3 cellular contexts compared by ENCODE assay signal in the genomic region with DNA sequence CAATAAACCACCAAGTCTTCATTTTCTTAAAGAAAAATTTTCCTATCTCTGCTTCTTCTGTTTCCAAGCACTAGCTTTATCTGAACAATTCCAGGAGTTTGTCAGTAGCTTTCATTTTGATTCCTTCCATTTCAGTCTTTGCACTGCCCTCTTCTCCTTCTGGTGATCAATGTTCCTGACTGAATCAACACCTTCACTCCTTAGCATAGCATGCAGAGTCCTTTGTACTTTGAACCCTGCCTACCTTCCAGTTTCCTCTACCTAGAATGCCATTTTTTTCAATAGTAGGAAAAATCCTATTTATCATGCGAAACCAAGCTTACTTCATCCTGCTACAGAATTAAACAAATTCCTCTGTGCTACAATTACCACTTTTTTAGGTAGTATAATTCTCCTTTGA.
TF ChIP-seq lines count a peak whose summit lies in the region.

No MANE protein-coding gene starts in this region.

TF ChIP-seq in SK-N-SH, 30 proteins besides CTCF, POLR2A, EP300 and RAD21:
- TF ChIP-seq POLR2AphosphoS5 (IDR thresholded peaks at IDR 0.05; ENCODE audit: low read depth, low read length) = no peak
- TF ChIP-seq GABPA (IDR thresholded peaks at IDR 0.05; ENCODE audit: low read depth) = no peak
- TF ChIP-seq FOXM1 (IDR thresholded peaks at IDR 0.05; ENCODE audit: low read depth) = no peak
- no peak for TF ChIP-seq YY1 (IDR thresholded peaks at IDR 0.05; ENCODE audit: low read depth)
- no peak for TF ChIP-seq CHD2 (IDR thresholded peaks at IDR 0.05; ENCODE audit: low read length, partially characterized antibody)
- TF ChIP-seq EZH2phosphoT487 (IDR thresholded peaks at IDR 0.05; ENCODE audit: borderline replicate concordance, low read depth) = no peak
- no peak for TF ChIP-seq SMC3 (IDR thresholded peaks at IDR 0.05; ENCODE audit: low read depth, low read length)
- no peak for TF ChIP-seq NFIC (IDR thresholded peaks at IDR 0.05; ENCODE audit: borderline replicate concordance)
- TF ChIP-seq RXRA (IDR thresholded peaks at IDR 0.05; ENCODE audit: borderline replicate concordance, low read depth) = no peak
- no peak for TF ChIP-seq RFX5 (IDR thresholded peaks at IDR 0.05; ENCODE audit: low read length)
- TF ChIP-seq, protein P1, sequence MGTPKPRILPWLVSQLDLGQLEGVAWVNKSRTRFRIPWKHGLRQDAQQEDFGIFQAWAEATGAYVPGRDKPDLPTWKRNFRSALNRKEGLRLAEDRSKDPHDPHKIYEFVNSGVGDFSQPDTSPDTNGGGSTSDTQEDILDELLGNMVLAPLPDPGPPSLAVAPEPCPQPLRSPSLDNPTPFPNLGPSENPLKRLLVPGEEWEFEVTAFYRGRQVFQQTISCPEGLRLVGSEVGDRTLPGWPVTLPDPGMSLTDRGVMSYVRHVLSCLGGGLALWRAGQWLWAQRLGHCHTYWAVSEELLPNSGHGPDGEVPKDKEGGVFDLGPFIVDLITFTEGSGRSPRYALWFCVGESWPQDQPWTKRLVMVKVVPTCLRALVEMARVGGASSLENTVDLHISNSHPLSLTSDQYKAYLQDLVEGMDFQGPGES (IDR thresholded peaks at IDR 0.05; ENCODE audit: low read depth, low read length) = no peak
- no peak for TF ChIP-seq PBX3 (IDR thresholded peaks at IDR 0.05)
- no peak for TF ChIP-seq USF1 (IDR thresholded peaks at IDR 0.05; ENCODE audit: borderline replicate concordance, low read depth)
- no peak for TF ChIP-seq TCF12 (IDR thresholded peaks at IDR 0.05)
- TF ChIP-seq TAF1 (IDR thresholded peaks at IDR 0.05; ENCODE audit: borderline replicate concordance, low read depth, low read length) = no peak
- no peak for TF ChIP-seq GATA2 (CRISPR knock-in tag; IDR thresholded peaks at IDR 0.05)
- no peak for TF ChIP-seq MEF2A (IDR thresholded peaks at IDR 0.05; ENCODE audit: borderline replicate concordance, low read depth)
TF ChIP-seq in SK-N-SH: peak in this region for 0.

TF ChIP-seq in SK-N-SH treated with all-trans-retinoic acid at 6 μM for 48 hours, 23 proteins besides CTCF, POLR2A, EP300 and RAD21:
- TF ChIP-seq ZNF8 (CRISPR knock-in tag; IDR thresholded peaks at IDR 0.05) (no peak), CSRNP3 (CRISPR knock-in tag; IDR thresholded peaks at IDR 0.05) (no peak), ZFP30 (CRISPR knock-in tag; IDR thresholded peaks at IDR 0.05) (no peak), ESRRG (CRISPR knock-in tag; IDR thresholded peaks at IDR 0.05) (no peak), TOX (CRISPR knock-in tag; IDR thresholded peaks at IDR 0.05; ENCODE audit: borderline replicate concordance) (no peak), CSDC2 (CRISPR knock-in tag; IDR thresholded peaks at IDR 0.05) (no peak), PPARA (CRISPR knock-in tag; IDR thresholded peaks at IDR 0.05; ENCODE audit: borderline replicate concordance) (no peak), PATZ1 (CRISPR knock-in tag; IDR thresholded peaks at IDR 0.05; ENCODE audit: borderline replicate concordance) (no peak), TSHZ2 (CRISPR knock-in tag; IDR thresholded peaks at IDR 0.05) (no peak), ZC3H10 (CRISPR knock-in tag; IDR thresholded peaks at IDR 0.05) (no peak), GLIS3 (CRISPR knock-in tag; IDR thresholded peaks at IDR 0.05) (no peak)
- TF ChIP-seq, protein P2, sequence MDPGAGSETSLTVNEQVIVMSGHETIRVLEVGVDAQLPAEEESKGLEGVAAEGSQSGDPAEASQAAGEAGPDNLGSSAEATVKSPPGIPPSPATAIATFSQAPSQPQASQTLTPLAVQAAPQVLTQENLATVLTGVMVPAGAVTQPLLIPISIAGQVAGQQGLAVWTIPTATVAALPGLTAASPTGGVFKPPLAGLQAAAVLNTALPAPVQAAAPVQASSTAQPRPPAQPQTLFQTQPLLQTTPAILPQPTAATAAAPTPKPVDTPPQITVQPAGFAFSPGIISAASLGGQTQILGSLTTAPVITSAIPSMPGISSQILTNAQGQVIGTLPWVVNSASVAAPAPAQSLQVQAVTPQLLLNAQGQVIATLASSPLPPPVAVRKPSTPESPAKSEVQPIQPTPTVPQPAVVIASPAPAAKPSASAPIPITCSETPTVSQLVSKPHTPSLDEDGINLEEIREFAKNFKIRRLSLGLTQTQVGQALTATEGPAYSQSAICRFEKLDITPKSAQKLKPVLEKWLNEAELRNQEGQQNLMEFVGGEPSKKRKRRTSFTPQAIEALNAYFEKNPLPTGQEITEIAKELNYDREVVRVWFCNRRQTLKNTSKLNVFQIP (CRISPR knock-in tag; IDR thresholded peaks at IDR 0.05; ENCODE audit: borderline replicate concordance, low read depth) = no peak
TF ChIP-seq in SK-N-SH treated with all-trans-retinoic acid at 6 μM for 48 hours: peak in this region for 0.

TF ChIP-seq in K562, 482 proteins besides CTCF, POLR2A, EP300 and RAD21:
- TF ChIP-seq HDAC2 (IDR thresholded peaks at IDR 0.05) = no peak
- TF ChIP-seq, protein P3, sequence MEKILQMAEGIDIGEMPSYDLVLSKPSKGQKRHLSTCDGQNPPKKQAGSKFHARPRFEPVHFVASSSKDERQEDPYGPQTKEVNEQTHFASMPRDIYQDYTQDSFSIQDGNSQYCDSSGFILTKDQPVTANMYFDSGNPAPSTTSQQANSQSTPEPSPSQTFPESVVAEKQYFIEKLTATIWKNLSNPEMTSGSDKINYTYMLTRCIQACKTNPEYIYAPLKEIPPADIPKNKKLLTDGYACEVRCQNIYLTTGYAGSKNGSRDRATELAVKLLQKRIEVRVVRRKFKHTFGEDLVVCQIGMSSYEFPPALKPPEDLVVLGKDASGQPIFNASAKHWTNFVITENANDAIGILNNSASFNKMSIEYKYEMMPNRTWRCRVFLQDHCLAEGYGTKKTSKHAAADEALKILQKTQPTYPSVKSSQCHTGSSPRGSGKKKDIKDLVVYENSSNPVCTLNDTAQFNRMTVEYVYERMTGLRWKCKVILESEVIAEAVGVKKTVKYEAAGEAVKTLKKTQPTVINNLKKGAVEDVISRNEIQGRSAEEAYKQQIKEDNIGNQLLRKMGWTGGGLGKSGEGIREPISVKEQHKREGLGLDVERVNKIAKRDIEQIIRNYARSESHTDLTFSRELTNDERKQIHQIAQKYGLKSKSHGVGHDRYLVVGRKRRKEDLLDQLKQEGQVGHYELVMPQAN (IDR thresholded peaks at IDR 0.05; ENCODE audit: borderline replicate concordance) = no peak
- no peak for TF ChIP-seq BCLAF1 (IDR thresholded peaks at IDR 0.05; ENCODE audit: borderline replicate concordance in 1 of 2, control insufficient read depth in 1 of 2, low read depth in 2 of 2, low read length in 1 of 2)
- TF ChIP-seq, protein P4, sequence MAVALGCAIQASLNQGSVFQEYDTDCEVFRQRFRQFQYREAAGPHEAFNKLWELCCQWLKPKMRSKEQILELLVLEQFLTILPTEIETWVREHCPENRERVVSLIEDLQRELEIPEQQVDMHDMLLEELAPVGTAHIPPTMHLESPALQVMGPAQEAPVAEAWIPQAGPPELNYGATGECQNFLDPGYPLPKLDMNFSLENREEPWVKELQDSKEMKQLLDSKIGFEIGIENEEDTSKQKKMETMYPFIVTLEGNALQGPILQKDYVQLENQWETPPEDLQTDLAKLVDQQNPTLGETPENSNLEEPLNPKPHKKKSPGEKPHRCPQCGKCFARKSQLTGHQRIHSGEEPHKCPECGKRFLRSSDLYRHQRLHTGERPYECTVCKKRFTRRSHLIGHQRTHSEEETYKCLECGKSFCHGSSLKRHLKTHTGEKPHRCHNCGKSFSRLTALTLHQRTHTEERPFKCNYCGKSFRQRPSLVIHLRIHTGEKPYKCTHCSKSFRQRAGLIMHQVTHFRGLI (CRISPR knock-in tag; IDR thresholded peaks at IDR 0.05) = no peak
- no peak for TF ChIP-seq NELFE (IDR thresholded peaks at IDR 0.05; ENCODE audit: insufficient read depth, insufficient read length)
